Comparison of ENCODE assay signal across 1 cellular context in genomic region chr3:10417849-10418248, GRCh38.
TF ChIP-seq lines count a peak whose summit lies in the region.

No MANE protein-coding gene starts in this region.

TF ChIP-seq in SK-N-SH treated with all-trans-retinoic acid at 6 μM for 48 hours, 23 proteins besides CTCF, POLR2A, EP300 and RAD21 (continued from another document):
- TF ChIP-seq, protein P1, sequence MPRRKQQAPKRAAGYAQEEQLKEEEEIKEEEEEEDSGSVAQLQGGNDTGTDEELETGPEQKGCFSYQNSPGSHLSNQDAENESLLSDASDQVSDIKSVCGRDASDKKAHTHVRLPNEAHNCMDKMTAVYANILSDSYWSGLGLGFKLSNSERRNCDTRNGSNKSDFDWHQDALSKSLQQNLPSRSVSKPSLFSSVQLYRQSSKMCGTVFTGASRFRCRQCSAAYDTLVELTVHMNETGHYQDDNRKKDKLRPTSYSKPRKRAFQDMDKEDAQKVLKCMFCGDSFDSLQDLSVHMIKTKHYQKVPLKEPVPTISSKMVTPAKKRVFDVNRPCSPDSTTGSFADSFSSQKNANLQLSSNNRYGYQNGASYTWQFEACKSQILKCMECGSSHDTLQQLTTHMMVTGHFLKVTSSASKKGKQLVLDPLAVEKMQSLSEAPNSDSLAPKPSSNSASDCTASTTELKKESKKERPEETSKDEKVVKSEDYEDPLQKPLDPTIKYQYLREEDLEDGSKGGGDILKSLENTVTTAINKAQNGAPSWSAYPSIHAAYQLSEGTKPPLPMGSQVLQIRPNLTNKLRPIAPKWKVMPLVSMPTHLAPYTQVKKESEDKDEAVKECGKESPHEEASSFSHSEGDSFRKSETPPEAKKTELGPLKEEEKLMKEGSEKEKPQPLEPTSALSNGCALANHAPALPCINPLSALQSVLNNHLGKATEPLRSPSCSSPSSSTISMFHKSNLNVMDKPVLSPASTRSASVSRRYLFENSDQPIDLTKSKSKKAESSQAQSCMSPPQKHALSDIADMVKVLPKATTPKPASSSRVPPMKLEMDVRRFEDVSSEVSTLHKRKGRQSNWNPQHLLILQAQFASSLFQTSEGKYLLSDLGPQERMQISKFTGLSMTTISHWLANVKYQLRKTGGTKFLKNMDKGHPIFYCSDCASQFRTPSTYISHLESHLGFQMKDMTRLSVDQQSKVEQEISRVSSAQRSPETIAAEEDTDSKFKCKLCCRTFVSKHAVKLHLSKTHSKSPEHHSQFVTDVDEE (CRISPR knock-in tag; IDR thresholded peaks at IDR 0.05) = no peak
